In the genomic region with DNA sequence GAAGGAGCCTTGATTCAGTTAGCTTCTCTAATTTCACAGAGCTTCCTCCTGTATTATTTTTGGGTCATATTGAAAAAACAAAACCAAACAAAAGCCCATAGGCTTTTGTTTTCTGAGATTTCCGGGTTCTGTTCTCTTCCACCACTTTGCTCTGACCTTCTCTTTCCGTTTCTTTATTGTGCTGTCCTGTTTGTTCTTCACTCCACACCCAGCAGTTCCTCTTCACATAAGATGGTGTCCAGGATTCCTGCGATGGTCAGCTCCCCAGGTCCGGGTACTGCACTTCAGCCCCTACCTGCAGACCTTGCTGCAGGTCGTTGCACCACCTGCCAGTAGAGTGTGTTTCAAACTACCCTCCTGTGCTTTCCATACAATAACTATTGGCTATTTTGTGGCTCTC, we compare ENCODE assay signal across 27 cellular contexts. TPM values are rescaled to one million over a fixed set of nuclear protein-coding genes. Genes with fewer than 3 reads are reported as not detected.
DNase-seq lines count a peak whose midpoint lies in the region; ATAC-seq, FAIRE-seq and TF ChIP-seq lines count a peak whose summit lies in the region.
"Had no signal": no experiment of that assay in that cellular context is flagged by ENCODE, and none has a peak within 500 bp of the region (broad histone marks: within the 10 kb centered on the region; RNA-seq: fewer than 3 reads in every experiment).

No MANE protein-coding gene starts in this region.

- no peak for TF ChIP-seq RAD21 in K562 (CRISPR knock-in tag; conservative IDR thresholded peaks at IDR 0.05 in 1 of 2, IDR thresholded peaks at IDR 0.05 in 1 of 2)

- H3K4me2 ChIP-seq in K562 (ENCODE audit: insufficient read depth, low read length) = no peak overlapping the region
- H3K4me2 ChIP-seq: A549; BLaER1 treated with 17β-estradiol and CSF1 and Interleukin-3, amounts not matched to agents 10 nM and 100 nM; GM23338 had no signal

- no peak for FAIRE-seq in K562 (lab: Jason Lieb, UNC)
- FAIRE-seq: A549, D721Med, GM12891, GM18507 had no signal

- peak overlapping the region in 1 of 2 experiments; percentile 45; a peak in 1 of 4 replicates for H3K9ac ChIP-seq in K562 (ENCODE audit: insufficient read depth in 1 of 2, low read depth in 2 of 2, low read length in 2 of 2)
- H3K9ac ChIP-seq: BLaER1 treated with 17β-estradiol and CSF1 and Interleukin-3, amounts not matched to agents 10 nM and 100 nM had no signal

- H3K27ac ChIP-seq in right cardiac atrium (ENCODE audit: low read length) (no peak overlapping the region), K562 (ENCODE audit: extremely low read depth, low read depth, low read length) (no peak overlapping the region), gastrocnemius medialis (peak overlapping the region in 3 of 4 donors; percentile 6 to 100 (median 89))
- H3K27ac ChIP-seq: A549; BLaER1 treated with 17β-estradiol and CSF1 and Interleukin-3, amounts not matched to agents 10 nM and 100 nM had no signal

- H3K36me3 ChIP-seq in K562 (ENCODE audit: control insufficient read depth, insufficient read depth, low read length) (no peaks in the 10 kb centered on the region), gastrocnemius medialis (no peaks in the 10 kb centered on the region)
- H3K36me3 ChIP-seq: BE2C; BLaER1 treated with 17β-estradiol and CSF1 and Interleukin-3, amounts not matched to agents 10 nM and 100 nM had no signal

- no peak for ATAC-seq in right cardiac atrium
- ATAC-seq in K562 = peak; percentile 8; the same call in 2 of the 3 replicates
- ATAC-seq in left colon = peak; percentile 76
- ATAC-seq in gastrocnemius medialis = no peak
- ATAC-seq in HG03097 (IDR thresholded peaks at IDR 0.05; ENCODE audit: low FRiP score, unreplicated experiment) = no peak
- ATAC-seq: A549, GM23338, HCT116 had no signal

- CTCF ChIA-PET in K562 (lab: Yijun Ruan, JAX; ENCODE audit: low intra/inter-chr PET ratio) = no interaction called here

- DNase-seq in cardiac septum (ENCODE audit: low spot score) (peak; percentile 24), right cardiac atrium (no peak), K562 (ENCODE audit: extremely low read depth in 1 of 4, low spot score in 3 of 4) (no peak), left colon (no peak), gastrocnemius medialis (no peak), 8988T (no peak), iPS-NIHi7 (ENCODE audit: extremely low spot score) (no peak)
- DNase-seq: ACHN; AML-193; BE2C; CD4-positive, alpha-beta T cell; CD8-positive, alpha-beta memory T cell; DMS 273 treated with DMSO at 0.1 percent for 48 hours; DMS79 treated with DMSO at 0.1 percent for 48 hours; GF-D8; H9 had no signal

- no peak for TF ChIP-seq EP300 in K562 (IDR thresholded peaks at IDR 0.05; ENCODE audit: low read length)

- intact Hi-C loops in cardiac septum (cut with DNase I) = loop anchor here (5.0 kb wide), 1 partner anchor 115 kb away; no protein-coding TSS in a partner anchor
- intact Hi-C loops in right cardiac atrium (cut with DNase I) = no loop called here
- intact Hi-C loops in K562 (cut with micrococcal nuclease) = no loop called here
- intact Hi-C loops in left colon (cut with DNase I, micrococcal nuclease) = no loop called here
- intact Hi-C loops in gastrocnemius medialis (cut with DNase I; ENCODE audit: low total_unique reads) = loop anchor here (5.0 kb wide), 1 partner anchor 205 kb away; no protein-coding TSS in a partner anchor

- no peak for TF ChIP-seq CTCF in K562 (IDR thresholded peaks at IDR 0.05 in 2 of 3, conservative IDR thresholded peaks at IDR 0.05 in 1 of 3; ENCODE audit: insufficient read depth in 2 of 3, low read depth in 1 of 3, low read length in 3 of 3)
- TF ChIP-seq CTCF in gastrocnemius medialis (IDR thresholded peaks at IDR 0.05 in 4 of 5, conservative IDR thresholded peaks at IDR 0.05 in 1 of 5) = no peak

- POLR2A ChIA-PET in K562 (lab: Yijun Ruan, JAX) = interaction anchor here (0.5 to 1.4 kb wide), 7 partner anchors 11 to 300 kb away, joined by 3 to 4 read pairs (median 3); no protein-coding TSS in a partner anchor

- H3K9me3 ChIP-seq in right cardiac atrium (ENCODE audit: control insufficient read depth, low read length) = no peaks in the 10 kb centered on the region
- no peaks in the 10 kb centered on the region for H3K9me3 ChIP-seq in K562 (replicated peaks; ENCODE audit: control insufficient read depth, insufficient read depth, low read depth, low read length)
- no peaks in the 10 kb centered on the region for H3K9me3 ChIP-seq in gastrocnemius medialis
- H3K9me3 ChIP-seq: A549; BE2C; BLaER1 treated with 17β-estradiol and CSF1 and Interleukin-3, amounts not matched to agents 10 nM and 100 nM had no signal

- no peaks in the 10 kb centered on the region for H3K79me2 ChIP-seq in K562 (ENCODE audit: control insufficient read depth, insufficient read depth, low read length)

- peaks cover 4% of the 10 kb centered on the region for H3K4me1 ChIP-seq in right cardiac atrium (ENCODE audit: control insufficient read depth, insufficient read depth, low read length)
- H3K4me1 ChIP-seq in K562 (replicated peaks in 1 of 2; ENCODE audit: control insufficient read depth in 2 of 2, insufficient read depth in 2 of 2, low read length in 2 of 2) = peaks cover 5 to 14% of the 10 kb centered on the region in 2 experiments; a peak in 3 of 5 replicates
- H3K4me1 ChIP-seq in gastrocnemius medialis = peaks cover 32 to 36% of the 10 kb centered on the region in 2 donors
- H3K4me1 ChIP-seq: A549, BE2C had no signal

- H4K20me1 ChIP-seq in K562 (replicated peaks; ENCODE audit: control insufficient read depth, insufficient read depth, low read length) = no peaks in the 10 kb centered on the region
- H4K20me1 ChIP-seq: BLaER1 treated with 17β-estradiol and CSF1 and Interleukin-3, amounts not matched to agents 10 nM and 100 nM had no signal

- H3K27me3 ChIP-seq in right cardiac atrium (ENCODE audit: control insufficient read depth, insufficient read depth) (no peaks in the 10 kb centered on the region), K562 (ENCODE audit: control insufficient read depth in 2 of 2, insufficient read depth in 2 of 2, low read length in 2 of 2) (no peaks in the 10 kb centered on the region), gastrocnemius medialis (no peaks in the 10 kb centered on the region)
- H3K27me3 ChIP-seq: BE2C; BLaER1 treated with 17β-estradiol and CSF1 and Interleukin-3, amounts not matched to agents 10 nM and 100 nM had no signal

- peak overlapping the region; percentile 60 for H2AFZ ChIP-seq in K562 (ENCODE audit: low read depth, low read length)
- H2AFZ ChIP-seq: GM23338 had no signal

- no peak overlapping the region for H3K4me3 ChIP-seq in right cardiac atrium (ENCODE audit: low read length)
- no peak overlapping the region for H3K4me3 ChIP-seq in K562
- no peak overlapping the region for H3K4me3 ChIP-seq in gastrocnemius medialis
- H3K4me3 ChIP-seq: A549; BLaER1 treated with 17β-estradiol and CSF1 and Interleukin-3, amounts not matched to agents 10 nM and 100 nM; GM23338 had no signal

- in situ Hi-C loops in K562 (cut with MboI) (no loop called here), gastrocnemius medialis (cut with MboI; ENCODE audit: low sequenced_read_pairs in 4 of 4) (no loop called here)

- H3K9me1 ChIP-seq in K562 (ENCODE audit: control insufficient read depth, insufficient read depth, low read length) = no peaks in the 10 kb centered on the region

- TF ChIP-seq POLR2A in K562 (conservative IDR thresholded peaks at IDR 0.05) (no peak), gastrocnemius medialis (IDR thresholded peaks at IDR 0.05) (no peak)

- WGBS in right cardiac atrium = 80% methylated on average over 5 of the region's 5 CpGs
- 69% methylated on average over 5 of the region's 5 CpGs for WGBS in K562 (ENCODE audit: insufficient coverage, low coverage, missing lambda C conversion rate)

- BruUV-seq in K562 (replicated peaks; lab: Mats Ljungman, UMichigan) = no TSS peak

RNA-seq across cellular contexts. Expression of a gene that starts 44.6 kb away (rescaled TPM):
- total RNA-seq in cardiac septum (231 TPM), right cardiac atrium (100 to 1,000 TPM; 303 to 361 (median 342) TPM), K562 (2014; rRNA removed) (1,168 and 1,338 TPM in 2 replicates), K562 (2014; rRNA removed; fragmentation: Illumina TruSeq; extraction: Trizol) (978 and 1,172 TPM in 2 replicates), K562 (2015; rRNA removed; fragmentation: Illumina TruSeq; extraction: Trizol) (1,097 and 1,128 TPM in 2 replicates), K562 (2021) (1,495 and 1,708 TPM in 2 replicates), left colon (100 to 1,000 TPM; 436 to 776 TPM), gastrocnemius medialis (over 10,000 TPM in 2 of 4 donors, 1,000 to 10,000 TPM in 2; 4,746 to 22,010 (median 11,052) TPM)
- polyA plus RNA-seq in right cardiac atrium (199 TPM), K562 (2011; rRNA removed) (1,124 and 1,949 TPM in 2 replicates), K562 (2014; fragmentation: Illumina TruSeq; extraction: Trizol) (1,620 and 1,897 TPM in 2 replicates), K562 (2014; fragmentation: Nextera tagmentation; extraction: Ambion mirVana) (1,000 to 10,000 TPM; 3,526 to 4,222 TPM), K562 (2014; rRNA removed) (1,054 and 1,088 TPM in 2 replicates)
- total RNA-seq in K562 (2011; cell fraction: chromatin; rRNA removed; ENCODE audit: low replicate concordance) = 353 and 537 TPM in 2 replicates
- total RNA-seq in K562 (2011; cell fraction: nucleolus; rRNA removed) = 306 and 377 TPM in 2 replicates
- 320 and 329 TPM in 2 replicates for total RNA-seq in K562 (2011; cell fraction: nucleoplasm; rRNA removed)
- 1,419 and 1,471 TPM in 2 replicates for polyA plus RNA-seq in K562 (2011; cell fraction: cytosol; rRNA removed)
- polyA plus RNA-seq in K562 (2011; cell fraction: nucleus; rRNA removed) = 1,593 and 1,917 TPM in 2 replicates
- polyA plus RNA-seq in K562 (2012) = 978 and 1,541 TPM in 2 replicates
- 1,787 and 2,204 TPM in 2 replicates for polyA minus RNA-seq in K562 (2011; rRNA and poly(A)+ RNA removed)
- polyA minus RNA-seq in K562 (2011; cell fraction: cytosol; rRNA and poly(A)+ RNA removed) = 1,505 and 2,135 TPM in 2 replicates
- polyA minus RNA-seq in K562 (2011; cell fraction: nucleus; rRNA and poly(A)+ RNA removed) = 254 and 603 TPM in 2 replicates

RNA-seq across cellular contexts. Expression of a gene that starts 53.4 kb away (rescaled TPM):
- total RNA-seq in cardiac septum (not detected), right cardiac atrium (not detected), K562 (2014; rRNA removed) (not detected in 2 replicates), K562 (2014; rRNA removed; fragmentation: Illumina TruSeq; extraction: Trizol) (not detected in 2 replicates), K562 (2015; rRNA removed; fragmentation: Illumina TruSeq; extraction: Trizol) (not detected in 2 replicates), K562 (2021) (not detected in 2 replicates), left colon (not detected), gastrocnemius medialis (not detected)
- polyA plus RNA-seq in right cardiac atrium (not detected), K562 (2011; rRNA removed) (not detected in 2 replicates), K562 (2014; fragmentation: Illumina TruSeq; extraction: Trizol) (not detected in 2 replicates), K562 (2014; fragmentation: Nextera tagmentation; extraction: Ambion mirVana) (not detected), K562 (2014; rRNA removed) (not detected in 2 replicates)
- total RNA-seq in K562 (2011; cell fraction: chromatin; rRNA removed; ENCODE audit: low replicate concordance) = not detected in 2 replicates
- total RNA-seq in K562 (2011; cell fraction: nucleolus; rRNA removed) = not detected in 2 replicates
- total RNA-seq in K562 (2011; cell fraction: nucleoplasm; rRNA removed) = not detected in 2 replicates
- not detected in 2 replicates for polyA plus RNA-seq in K562 (2011; cell fraction: cytosol; rRNA removed)
- not detected in 2 replicates for polyA plus RNA-seq in K562 (2011; cell fraction: nucleus; rRNA removed)
- polyA plus RNA-seq in K562 (2012) = 0.10 TPM in 1 of 2 replicates, not detected in the other
- polyA minus RNA-seq in K562 (2011; rRNA and poly(A)+ RNA removed) = not detected in 2 replicates
- not detected in 2 replicates for polyA minus RNA-seq in K562 (2011; cell fraction: cytosol; rRNA and poly(A)+ RNA removed)
- polyA minus RNA-seq in K562 (2011; cell fraction: nucleus; rRNA and poly(A)+ RNA removed) = not detected in 2 replicates
- total RNA-seq: CD4-positive, alpha-beta T cell; CD8-positive, alpha-beta memory T cell; Daoy; G401; GM23338; H4; H9 had no signal
- polyA plus RNA-seq: A549; CD8-positive, alpha-beta memory T cell; GM23338 had no signal

Comparison
In these comparisons a context has a peak if more than half of its experiments do, and no peak if none do; other contexts are left out.
1. intact Hi-C loops: an anchor here in cardiac septum (5.0 kb wide) and gastrocnemius medialis (5.0 kb wide); none called in right cardiac atrium, K562 and left colon.
2. ATAC-seq: peak in K562 (single experiment) and left colon (single experiment); none in right cardiac atrium (0 of 2), gastrocnemius medialis (0 of 2) and HG03097 (single experiment).
3. H3K27ac ChIP-seq: peak in gastrocnemius medialis (3 of 4); none in right cardiac atrium (single experiment) and K562 (single experiment).